10 cellular contexts compared by ENCODE assay signal in the genomic region with DNA sequence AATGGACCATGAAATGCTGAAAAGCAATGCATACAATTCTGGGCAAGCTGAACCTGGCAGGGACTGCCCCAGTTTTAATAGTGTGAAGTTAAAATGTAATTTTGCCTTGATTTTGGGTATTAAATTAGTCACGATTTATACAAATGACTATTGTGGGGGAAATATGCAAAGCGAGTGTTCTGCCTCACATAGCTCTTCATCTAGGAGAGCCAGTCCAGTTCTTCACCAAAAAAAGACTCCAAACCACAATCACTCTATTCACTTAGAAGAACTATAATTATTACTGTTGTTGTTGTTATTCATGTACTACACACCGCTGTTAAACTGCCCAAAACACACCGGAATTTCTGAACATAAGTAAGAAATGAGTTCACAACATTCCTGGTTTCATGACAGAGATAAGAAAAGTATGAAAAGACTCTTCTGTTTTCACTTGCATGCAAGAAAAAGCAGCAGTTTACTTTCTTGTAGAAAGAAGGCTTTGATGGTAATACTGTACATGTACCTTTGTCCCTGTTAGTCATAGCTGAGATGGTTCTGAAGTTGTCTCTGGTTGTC.
DNase-seq lines count a peak whose midpoint lies in the region; ATAC-seq and TF ChIP-seq lines count a peak whose summit lies in the region.
"Had no signal": no experiment of that assay in that cellular context is flagged by ENCODE, and none has a peak within 500 bp of the region (broad histone marks: within the 10 kb centered on the region; RNA-seq: fewer than 3 reads in every experiment).

No MANE protein-coding gene starts in this region.

- no peak overlapping the region for H3K4me3 Mint-ChIP-seq in glutamatergic neuron (ENCODE audit: unreplicated experiment)

- DNase-seq in activated CD4-positive, alpha-beta T cell treated with anti-CD3 and anti-CD28 coated beads for 48 hours, result peak; percentile 12
- no peak for DNase-seq in activated CD4-positive, alpha-beta T cell treated with anti-CD3 and anti-CD28 coated beads for 4 hours
- peak; percentile 9 for DNase-seq in kidney tubule cell (ENCODE audit: low spot score)
- no peak for DNase-seq in NOMO-1 treated with DMSO at 0.1 percent for 48 hours (lab: John Stamatoyannopoulos, UW; ENCODE audit: unreplicated experiment)
- no peak for DNase-seq in glutamatergic neuron
- no peak for DNase-seq in DMS53 (lab: John Stamatoyannopoulos, UW)
- DNase-seq: NCI-H1436, SW 1271 had no signal

- H3K27ac Mint-ChIP-seq in glutamatergic neuron (ENCODE audit: unreplicated experiment), result no peak overlapping the region

- H3K4me1 Mint-ChIP-seq in glutamatergic neuron (ENCODE audit: low read depth, unreplicated experiment), result no peaks in the 10 kb centered on the region

- ATAC-seq in GM21447 (IDR thresholded peaks at IDR 0.05; ENCODE audit: unreplicated experiment) (peak; percentile 87), HG03159 (IDR thresholded peaks at IDR 0.05; ENCODE audit: unreplicated experiment) (peak; percentile 85)

- H3K36me3 Mint-ChIP-seq in glutamatergic neuron (ENCODE audit: unreplicated experiment), result no peaks in the 10 kb centered on the region

- H3K9me3 Mint-ChIP-seq in glutamatergic neuron (ENCODE audit: unreplicated experiment), result no peaks in the 10 kb centered on the region

- no peaks in the 10 kb centered on the region for H3K27me3 Mint-ChIP-seq in glutamatergic neuron (ENCODE audit: unreplicated experiment)

- no peak for TF ChIP-seq CTCF in glutamatergic neuron (IDR thresholded peaks at IDR 0.05; ENCODE audit: partially characterized antibody, unreplicated experiment)

Comparison
In these comparisons a context has a peak if more than half of its experiments do, and no peak if none do; other contexts are left out.
1. DNase-seq: peak in activated CD4-positive, alpha-beta T cell treated with anti-CD3 and anti-CD28 coated beads for 48 hours (single experiment) and kidney tubule cell (single experiment); none in activated CD4-positive, alpha-beta T cell treated with anti-CD3 and anti-CD28 coated beads for 4 hours (0 of 2), NOMO-1 treated with DMSO at 0.1 percent for 48 hours (single experiment), glutamatergic neuron (single experiment) and DMS53 (single experiment).